Comparison of ENCODE assay signal across 12 cellular contexts in genomic region chr6:116267879-116268588, GRCh38. TPM values are rescaled to one million over a fixed set of nuclear protein-coding genes. Genes with fewer than 3 reads are reported as not detected.
A peak's percentile ranks its signal among the peaks of the same experiment; 100 is the strongest.
DNase-seq lines count a peak whose midpoint lies in the region; ATAC-seq and TF ChIP-seq lines count a peak whose summit lies in the region.
"Had no signal": no experiment of that assay in that cellular context is flagged by ENCODE, and none has a peak within 500 bp of the region (broad histone marks: within the 10 kb centered on the region; RNA-seq: fewer than 3 reads in every experiment).

No MANE protein-coding gene starts in this region.

- H3K27me3 Mint-ChIP-seq in activated CD4-positive, alpha-beta memory T cell treated with anti-CD3 and anti-CD28 coated beads for 36 hours, result no peaks in the 10 kb centered on the region
- H3K27me3 Mint-ChIP-seq in activated CD4-positive, alpha-beta memory T cell treated with anti-CD3 and anti-CD28 coated beads, Interleukin-2, amount 10 ng/mL, durations not matched to agents 7 days and 5 days, result no peaks in the 10 kb centered on the region
- no peaks in the 10 kb centered on the region for H3K27me3 Mint-ChIP-seq in stimulated activated memory B cell treated with anti-CD40 and anti-IgM and Interleukin-4, amounts not matched to agents 10 μg/mL and 1 μg/mL and 100 μg/mL, for 72 hours
- H3K27me3 Mint-ChIP-seq: naive thymus-derived CD8-positive, alpha-beta T cell had no signal

- CTCF ChIA-PET in activated CD4-positive, alpha-beta memory T cell treated with anti-CD3 and anti-CD28 coated beads for 36 hours (lab: Charles Lee), result interaction anchor here (0.6 to 3.7 kb wide), 27 partner anchors 8 to 380 kb away, joined by 3 to 30 read pairs (median 5); partner anchors contain the start of genes CALHM4, DSE, RWDD1 and TSPYL1
- CTCF ChIA-PET in activated CD4-positive, alpha-beta memory T cell treated with anti-CD3 and anti-CD28 coated beads, Interleukin-2, amount 10 ng/mL, durations not matched to agents 7 days and 5 days (lab: Charles Lee), result interaction anchor here (0.6 to 2.2 kb wide), 19 partner anchors 9 to 303 kb away, joined by 3 to 16 read pairs (median 5); partner anchors contain the start of genes RWDD1, TSPYL1 and TSPYL4

- peaks cover 17% of the 10 kb centered on the region for H3K4me1 Mint-ChIP-seq in activated CD4-positive, alpha-beta memory T cell treated with anti-CD3 and anti-CD28 coated beads for 36 hours (ENCODE audit: low read depth)
- peaks cover 7% of the 10 kb centered on the region for H3K4me1 Mint-ChIP-seq in activated CD4-positive, alpha-beta memory T cell treated with anti-CD3 and anti-CD28 coated beads, Interleukin-2, amount 10 ng/mL, durations not matched to agents 7 days and 5 days
- H3K4me1 Mint-ChIP-seq in stimulated activated memory B cell treated with anti-CD40 and anti-IgM and Interleukin-4, amounts not matched to agents 10 μg/mL and 1 μg/mL and 100 μg/mL, for 72 hours, result peaks cover 29% of the 10 kb centered on the region

- POLR2A ChIA-PET in activated CD4-positive, alpha-beta memory T cell treated with anti-CD3 and anti-CD28 coated beads for 36 hours (lab: Charles Lee), result interaction anchor here (1.4 to 2.6 kb wide), 2 partner anchors 10 to 12 kb away, joined by 4 to 14 read pairs; partner anchors contain the start of gene TSPYL1
- POLR2A ChIA-PET in activated CD4-positive, alpha-beta memory T cell treated with anti-CD3 and anti-CD28 coated beads, Interleukin-2, amount 10 ng/mL, durations not matched to agents 7 days and 5 days (lab: Charles Lee), result interaction anchor here (1.2 to 2.7 kb wide), 4 partner anchors 9 to 303 kb away, joined by 7 to 23 read pairs (median 10); partner anchors contain the start of genes RWDD1, TSPYL1 and TSPYL4

- TF ChIP-seq POLR2A in NB4 (IDR thresholded peaks at IDR 0.05; ENCODE audit: extremely low read depth, insufficient read length), result no peak

- peaks cover 11% of the 10 kb centered on the region for H3K9me3 Mint-ChIP-seq in activated CD4-positive, alpha-beta memory T cell treated with anti-CD3 and anti-CD28 coated beads for 36 hours
- peaks cover 12% of the 10 kb centered on the region for H3K9me3 Mint-ChIP-seq in activated CD4-positive, alpha-beta memory T cell treated with anti-CD3 and anti-CD28 coated beads, Interleukin-2, amount 10 ng/mL, durations not matched to agents 7 days and 5 days
- H3K9me3 Mint-ChIP-seq in stimulated activated memory B cell treated with anti-CD40 and anti-IgM and Interleukin-4, amounts not matched to agents 10 μg/mL and 1 μg/mL and 100 μg/mL, for 72 hours, result peaks cover 3% of the 10 kb centered on the region

- peaks cover 12% of the 10 kb centered on the region for H3K36me3 Mint-ChIP-seq in activated CD4-positive, alpha-beta memory T cell treated with anti-CD3 and anti-CD28 coated beads for 36 hours
- peaks cover 27% of the 10 kb centered on the region for H3K36me3 Mint-ChIP-seq in activated CD4-positive, alpha-beta memory T cell treated with anti-CD3 and anti-CD28 coated beads, Interleukin-2, amount 10 ng/mL, durations not matched to agents 7 days and 5 days (ENCODE audit: low read depth)
- peaks cover 40% of the 10 kb centered on the region for H3K36me3 Mint-ChIP-seq in stimulated activated memory B cell treated with anti-CD40 and anti-IgM and Interleukin-4, amounts not matched to agents 10 μg/mL and 1 μg/mL and 100 μg/mL, for 72 hours

- no peak overlapping the region for H3K4me3 ChIP-seq in NB4 (ENCODE audit: low read depth, low read length)

- no peak overlapping the region for H3K4me3 Mint-ChIP-seq in activated CD4-positive, alpha-beta memory T cell treated with anti-CD3 and anti-CD28 coated beads for 36 hours
- H3K4me3 Mint-ChIP-seq in activated CD4-positive, alpha-beta memory T cell treated with anti-CD3 and anti-CD28 coated beads, Interleukin-2, amount 10 ng/mL, durations not matched to agents 7 days and 5 days, result no peak overlapping the region
- H3K4me3 Mint-ChIP-seq in stimulated activated memory B cell treated with anti-CD40 and anti-IgM and Interleukin-4, amounts not matched to agents 10 μg/mL and 1 μg/mL and 100 μg/mL, for 72 hours, result no peak overlapping the region
- H3K4me3 Mint-ChIP-seq: naive thymus-derived CD8-positive, alpha-beta T cell; T-helper 2 cell treated with Interferon-gamma antibody and Interleukin-4, amounts not matched to agents 5 μg/mL and 100 μg/mL, for 36 hours had no signal

- H3K27ac Mint-ChIP-seq in activated CD4-positive, alpha-beta memory T cell treated with anti-CD3 and anti-CD28 coated beads for 36 hours, result peak overlapping the region; percentile 4
- no peak overlapping the region for H3K27ac Mint-ChIP-seq in activated CD4-positive, alpha-beta memory T cell treated with anti-CD3 and anti-CD28 coated beads, Interleukin-2, amount 10 ng/mL, durations not matched to agents 7 days and 5 days
- H3K27ac Mint-ChIP-seq in stimulated activated memory B cell treated with anti-CD40 and anti-IgM and Interleukin-4, amounts not matched to agents 10 μg/mL and 1 μg/mL and 100 μg/mL, for 72 hours, result no peak overlapping the region
- H3K27ac Mint-ChIP-seq: T-helper 2 cell treated with Interferon-gamma antibody and Interleukin-4, amounts not matched to agents 5 μg/mL and 100 μg/mL, for 36 hours had no signal

- ATAC-seq in stimulated activated memory B cell treated with anti-CD40 and anti-IgM and Interleukin-4, amounts not matched to agents 10 μg/mL and 1 μg/mL and 100 μg/mL, for 72 hours, result no peak

- no peak for TF ChIP-seq CTCF in NB4 (IDR thresholded peaks at IDR 0.05; ENCODE audit: low read depth, low read length)

- no peak for DNase-seq in activated CD4-positive, alpha-beta memory T cell treated with anti-CD3 and anti-CD28 coated beads for 36 hours
- no peak for DNase-seq in activated CD4-positive, alpha-beta memory T cell treated with anti-CD3 and anti-CD28 coated beads, Interleukin-2, amount 10 ng/mL, durations not matched to agents 7 days and 5 days
- peak; percentile 38 for DNase-seq in HCEC 1CT
- peak; percentile 25 for DNase-seq in NB4 (ENCODE audit: low read depth)
- DNase-seq in iris pigment epithelial cell (ENCODE audit: low read depth), result peak; percentile 31
- no peak for DNase-seq in HUDEP-2 (lab: John Stamatoyannopoulos, UW; ENCODE audit: unreplicated experiment in 76 of 76)
- DNase-seq in DMS153 treated with DMSO at 0.1 percent for 48 hours (lab: John Stamatoyannopoulos, UW; ENCODE audit: unreplicated experiment), result no peak
- DNase-seq: islet precursor cell, NCI-H187 had no signal

- intact Hi-C loops in activated CD4-positive, alpha-beta memory T cell treated with anti-CD3 and anti-CD28 coated beads for 36 hours (cut with micrococcal nuclease), result loop anchor here (1.0 to 2.0 kb wide), 4 partner anchors 11 to 264 kb away; partner anchors contain the start of genes TSPYL1 and TSPYL4

RNA-seq across cellular contexts. Expression of gene TSPYL1, which starts 11.7 kb away (rescaled TPM):
- total RNA-seq in activated CD4-positive, alpha-beta memory T cell treated with anti-CD3 and anti-CD28 coated beads for 36 hours, result 10 to 100 TPM; 41.4 to 42.0 TPM
- total RNA-seq in activated CD4-positive, alpha-beta memory T cell treated with anti-CD3 and anti-CD28 coated beads, Interleukin-2, amount 10 ng/mL, durations not matched to agents 7 days and 5 days, result 10 to 100 TPM; 47.6 to 48.4 TPM

RNA-seq across cellular contexts. Expression of gene TSPYL4, which starts 14.2 kb away (rescaled TPM):
- total RNA-seq in activated CD4-positive, alpha-beta memory T cell treated with anti-CD3 and anti-CD28 coated beads for 36 hours, result 10 to 100 TPM; 10.5 to 11.1 TPM
- 10 to 100 TPM; 16.9 TPM for total RNA-seq in activated CD4-positive, alpha-beta memory T cell treated with anti-CD3 and anti-CD28 coated beads, Interleukin-2, amount 10 ng/mL, durations not matched to agents 7 days and 5 days

Comparison
In these comparisons a context has a peak if more than half of its experiments do, and no peak if none do; other contexts are left out.
1. DNase-seq: peak in HCEC 1CT (single experiment), NB4 (single experiment) and iris pigment epithelial cell (single experiment); none in activated CD4-positive, alpha-beta memory T cell treated with anti-CD3 and anti-CD28 coated beads for 36 hours (single experiment), activated CD4-positive, alpha-beta memory T cell treated with anti-CD3 and anti-CD28 coated beads, Interleukin-2, amount 10 ng/mL, durations not matched to agents 7 days and 5 days (single experiment), HUDEP-2 (0 of 76) and DMS153 treated with DMSO at 0.1 percent for 48 hours (single experiment).